ENCODE assay signal across 15 cellular contexts in genomic region chr13:54945978-54946377, GRCh38.
A peak's percentile ranks its signal among the peaks of the same experiment; 100 is the strongest.
DNase-seq lines count a peak whose midpoint lies in the region; ATAC-seq, FAIRE-seq and TF ChIP-seq lines count a peak whose summit lies in the region.
"Had no signal": no experiment of that assay in that cellular context is flagged by ENCODE, and none has a peak within 500 bp of the region (broad histone marks: within the 10 kb centered on the region; RNA-seq: fewer than 3 reads in every experiment).

No MANE protein-coding gene starts in this region.

- FAIRE-seq in D721Med (lab: Jason Lieb, UNC), result peak; percentile 6
- FAIRE-seq: H54 had no signal

- H3K27me3 Mint-ChIP-seq in WTC11 (ENCODE audit: low read depth), result peaks cover 9% of the 10 kb centered on the region; the same call in 1 of the 2 replicates
- H3K27me3 Mint-ChIP-seq in MCF 10A (ENCODE audit: insufficient read depth, unreplicated experiment), result no peaks in the 10 kb centered on the region
- H3K27me3 Mint-ChIP-seq in T-helper 2 cell treated with Interferon-gamma antibody and Interleukin-4, amounts not matched to agents 5 μg/mL and 100 μg/mL, for 36 hours (ENCODE audit: low read depth), result no peaks in the 10 kb centered on the region

- H3K4me1 ChIP-seq in HUES64 (ENCODE audit: insufficient read depth, low read length), result peaks cover 30% of the 10 kb centered on the region

- peak overlapping the region; percentile 83 for H3K27ac ChIP-seq in HUES64 (ENCODE audit: low read depth, low read length)

- H3K36me3 ChIP-seq in HUES64 (ENCODE audit: insufficient read depth, low read length), result no peaks in the 10 kb centered on the region

- TF ChIP-seq CTCF in D721Med (IDR thresholded peaks at IDR 0.05; ENCODE audit: insufficient read depth, missing control alignments) (no peak), WTC11 (IDR thresholded peaks at IDR 0.05) (no peak), MCF 10A (IDR thresholded peaks at IDR 0.05; ENCODE audit: unreplicated experiment) (no peak)

- POLR2A ChIA-PET in WTC11 (lab: Charles Lee), result no interaction called here
- POLR2A ChIA-PET in MCF 10A (lab: Yijun Ruan, JAX), result no interaction called here

- H3K9me3 Mint-ChIP-seq in WTC11 (peaks cover 26% of the 10 kb centered on the region), MCF 10A (ENCODE audit: unreplicated experiment) (peaks cover 8% of the 10 kb centered on the region)
- H3K9me3 Mint-ChIP-seq in T-helper 2 cell treated with Interferon-gamma antibody and Interleukin-4, amounts not matched to agents 5 μg/mL and 100 μg/mL, for 36 hours, result peaks cover 17% of the 10 kb centered on the region

- peak; percentile 76 for ATAC-seq in WTC11
- ATAC-seq: Panc1, SK-N-SH treated with all-trans-retinoic acid at 6 μM for 48 hours had no signal

- H3K4me1 Mint-ChIP-seq in WTC11 (peaks cover 25% of the 10 kb centered on the region), MCF 10A (ENCODE audit: insufficient read depth, unreplicated experiment) (no peaks in the 10 kb centered on the region)
- H3K4me1 Mint-ChIP-seq in T-helper 2 cell treated with Interferon-gamma antibody and Interleukin-4, amounts not matched to agents 5 μg/mL and 100 μg/mL, for 36 hours (ENCODE audit: low read depth), result no peaks in the 10 kb centered on the region

- H3K4me3 Mint-ChIP-seq in WTC11 (no peak overlapping the region), MCF 10A (ENCODE audit: unreplicated experiment) (no peak overlapping the region)
- H3K4me3 Mint-ChIP-seq in T-helper 2 cell treated with Interferon-gamma antibody and Interleukin-4, amounts not matched to agents 5 μg/mL and 100 μg/mL, for 36 hours, result no peak overlapping the region
- H3K4me3 Mint-ChIP-seq: T-helper 1 cell treated with Interleukin-12 subunit alpha and Interleukin-12 subunit beta and Interleukin-4 antibody, amounts not matched to agents 30 μg/mL and 1 μg/mL, for 36 hours had no signal

- CTCF ChIA-PET in WTC11 (lab: Charles Lee), result no interaction called here
- CTCF ChIA-PET in MCF 10A (lab: Yijun Ruan, JAX), result interaction anchor here (0.6 kb wide), 1 partner anchor 700 kb away, joined by 3 read pairs; no protein-coding TSS in a partner anchor

- WGBS in HUES64, result 21% methylated on average over 1 of the region's 1 CpG

- H3K27ac Mint-ChIP-seq in WTC11, result peak overlapping the region; percentile 47; the same call in 1 of the 2 replicates
- H3K27ac Mint-ChIP-seq in MCF 10A (ENCODE audit: low read depth, unreplicated experiment), result no peak overlapping the region
- H3K27ac Mint-ChIP-seq in T-helper 2 cell treated with Interferon-gamma antibody and Interleukin-4, amounts not matched to agents 5 μg/mL and 100 μg/mL, for 36 hours, result no peak overlapping the region
- H3K27ac Mint-ChIP-seq: T-helper 1 cell treated with Interleukin-12 subunit alpha and Interleukin-12 subunit beta and Interleukin-4 antibody, amounts not matched to agents 30 μg/mL and 1 μg/mL, for 36 hours had no signal

- no peak overlapping the region for H3K4me3 ChIP-seq in HUES64 (ENCODE audit: low read length)

- no peaks in the 10 kb centered on the region for H3K9me3 ChIP-seq in HUES64 (ENCODE audit: insufficient read depth, low read depth, low read length)

- H3K27me3 ChIP-seq in HUES64 (ENCODE audit: insufficient read depth, low read length), result no peaks in the 10 kb centered on the region

- intact Hi-C loops in MCF 10A (cut with micrococcal nuclease), result no loop called here

- H3K36me3 Mint-ChIP-seq in WTC11 (peaks cover 27% of the 10 kb centered on the region), MCF 10A (ENCODE audit: insufficient read depth, unreplicated experiment) (no peaks in the 10 kb centered on the region)
- H3K36me3 Mint-ChIP-seq in T-helper 2 cell treated with Interferon-gamma antibody and Interleukin-4, amounts not matched to agents 5 μg/mL and 100 μg/mL, for 36 hours (ENCODE audit: low read depth), result no peaks in the 10 kb centered on the region

- H3K9ac ChIP-seq in HUES64 (ENCODE audit: low read depth, low read length), result 0 out of 2 replicates have a peak overlapping the region, but pooled peaks have one; percentile 9

- no TSS peak for BruUV-seq in MCF 10A (replicated peaks; lab: Mats Ljungman, UMichigan)

- DNase-seq in D721Med (ENCODE audit: insufficient read length, low spot score), result no peak
- DNase-seq in NCI-H2171 (lab: John Stamatoyannopoulos, UW), result peak; percentile 63
- no peak for DNase-seq in WTC11 (ENCODE audit: low spot score)
- DNase-seq in NCI-H2107 (lab: John Stamatoyannopoulos, UW), result no peak
- DNase-seq in MCF 10A (ENCODE audit: unreplicated experiment), result no peak
- DNase-seq in T-helper 2 cell treated with Interferon-gamma antibody and Interleukin-4, amounts not matched to agents 5 μg/mL and 100 μg/mL, for 36 hours (ENCODE audit: low spot score), result no peak
- no peak for DNase-seq in medulla oblongata (ENCODE audit: extremely low spot score)
- DNase-seq: AML-193, GF-D8, Right ventricle myocardium superior had no signal

TF ChIP-seq in WTC11, 78 proteins besides CTCF, POLR2A, EP300 and RAD21:
- TF ChIP-seq ZBTB43 (CRISPR knock-in tag; IDR thresholded peaks at IDR 0.05) (no peak), TEAD1 (CRISPR knock-in tag; IDR thresholded peaks at IDR 0.05) (peak; percentile 64; the same call in 1 of the 2 replicates), TEAD4 (CRISPR knock-in tag; IDR thresholded peaks at IDR 0.05) (no peak), FOXP4 (CRISPR knock-in tag; IDR thresholded peaks at IDR 0.05) (no peak), ETV6 (CRISPR knock-in tag; IDR thresholded peaks at IDR 0.05) (no peak)
